Comparison of ENCODE assay signal across 33 cellular contexts in the genomic region with DNA sequence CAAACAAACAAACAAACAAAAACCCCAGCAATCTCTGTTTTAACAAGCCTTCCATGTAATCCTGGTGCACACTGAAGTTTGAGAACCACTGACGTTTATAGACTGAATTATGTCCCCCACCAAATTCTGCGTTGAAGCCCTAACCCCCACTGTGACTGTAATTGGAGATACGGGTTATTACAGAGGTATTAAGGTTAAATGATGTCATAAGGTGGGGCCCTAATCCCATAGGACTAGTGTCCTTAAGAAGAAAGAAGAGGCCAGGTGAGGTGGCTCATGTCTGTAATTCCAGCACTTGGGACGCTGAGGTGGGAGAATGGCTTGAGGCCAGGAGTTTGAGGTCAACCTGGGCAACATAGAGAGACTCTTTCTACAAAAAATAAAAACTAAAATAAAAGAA. TPM values are rescaled to one million over a fixed set of nuclear protein-coding genes. Genes with fewer than 3 reads are reported as not detected.
"Had no signal": no experiment of that assay in that cellular context is flagged by ENCODE, and none has a peak within 500 bp of the region (broad histone marks: within the 10 kb centered on the region; RNA-seq: fewer than 3 reads in every experiment).

No MANE protein-coding gene starts in this region.

- H3K27ac Mint-ChIP-seq: activated CD4-positive, alpha-beta memory T cell treated with anti-CD3 and anti-CD28 coated beads for 36 hours; activated CD4-positive, alpha-beta T cell treated with anti-CD3 and anti-CD28 coated beads for 36 hours; activated CD4-positive, alpha-beta T cell treated with anti-CD3 and anti-CD28 coated beads, Interleukin-2, amount 10 ng/mL, durations not matched to agents 24 days and 14 days; activated CD8-positive, alpha-beta memory T cell treated with anti-CD3 and anti-CD28 coated beads, Interleukin-2, amount 10 ng/mL, durations not matched to agents 7 days and 5 days; activated CD8-positive, alpha-beta T cell treated with anti-CD3 and anti-CD28 coated beads, Interleukin-2, amount 10 ng/mL, durations not matched to agents 7 days and 5 days; activated naive CD4-positive, alpha-beta T cell treated with anti-CD3 and anti-CD28 coated beads, Interleukin-2, amount 10 ng/mL, durations not matched to agents 7 days and 5 days; activated naive CD4-positive, alpha-beta T cell treated with anti-CD3 and anti-CD28 coated beads, Interleukin-2, amount 50 U/mL, for 72 hours; activated naive CD8-positive, alpha-beta T cell treated with anti-CD3 and anti-CD28 coated beads, Interleukin-2, amount 10 ng/mL, durations not matched to agents 7 days and 5 days; activated T-cell treated with anti-CD3 and anti-CD28 coated beads, Interleukin-2, amount 50 U/mL, for 72 hours; brain; effector memory CD8-positive, alpha-beta T cell had no signal

- H3K9me3 ChIP-seq: ascending aorta, breast epithelium, esophagus muscularis mucosa, gastrocnemius medialis, heart left ventricle had no signal

- H3K4me3 ChIP-seq: ascending aorta, breast epithelium, cardiac muscle cell, coronary artery, esophagus muscularis mucosa, gastrocnemius medialis, heart left ventricle had no signal

- H3K36me3 ChIP-seq: ascending aorta, breast epithelium, cardiac muscle cell, esophagus muscularis mucosa, gastrocnemius medialis, heart left ventricle had no signal

- H3K4me1 ChIP-seq: breast epithelium, esophagus muscularis mucosa, foreskin keratinocyte, gastrocnemius medialis had no signal

- DNase-seq: activated CD4-positive, alpha-beta memory T cell treated with anti-CD3 and anti-CD28 coated beads for 36 hours; activated CD4-positive, alpha-beta T cell treated with anti-CD3 and anti-CD28 coated beads for 36 hours; activated CD4-positive, alpha-beta T cell treated with anti-CD3 and anti-CD28 coated beads, Interleukin-2, amount 10 ng/mL, durations not matched to agents 24 days and 14 days; activated CD4-positive, CD25-positive, alpha-beta regulatory T cell; activated CD4-positive, CD25-positive, alpha-beta regulatory T cell treated with anti-CD3 and anti-CD28 coated beads, Interleukin-2, amount 50 U/mL, for 72 hours; activated CD8-positive, alpha-beta memory T cell treated with anti-CD3 and anti-CD28 coated beads, Interleukin-2, amount 10 ng/mL, durations not matched to agents 7 days and 5 days; activated CD8-positive, alpha-beta memory T cell treated with anti-CD3 and anti-CD28 coated beads, Interleukin-2, amount 50 U/mL, for 4 hours; activated CD8-positive, alpha-beta T cell treated with anti-CD3 and anti-CD28 coated beads, Interleukin-2, amount 10 ng/mL, durations not matched to agents 7 days and 5 days; activated gamma-delta T cell; activated naive CD4-positive, alpha-beta T cell; activated naive CD4-positive, alpha-beta T cell treated with anti-CD3 and anti-CD28 coated beads, Interleukin-2, amount 10 ng/mL, durations not matched to agents 7 days and 5 days; activated naive CD8-positive, alpha-beta T cell treated with anti-CD3 and anti-CD28 coated beads, Interleukin-2, amount 10 ng/mL, durations not matched to agents 7 days and 5 days; activated T-cell treated with anti-CD3 and anti-CD28 coated beads, Interleukin-2, amount 50 U/mL, for 1 hour; activated T-cell treated with anti-CD3 and anti-CD28 coated beads, Interleukin-2, amount 50 U/mL, for 72 hours; central memory CD4-positive, alpha-beta T cell; cerebellar nuclear complex; dermis blood vessel endothelial cell; effector CD4-positive, alpha-beta T cell; effector memory CD8-positive, alpha-beta T cell; erythroblast; foreskin keratinocyte; gastrocnemius medialis; glutamatergic neuron; heart left ventricle; T-helper 2 cell had no signal

- H3K27ac ChIP-seq: ascending aorta, breast epithelium, cardiac muscle cell, coronary artery, esophagus muscularis mucosa, foreskin keratinocyte, gastrocnemius medialis, heart left ventricle had no signal

- H3K4me3 Mint-ChIP-seq: activated CD4-positive, alpha-beta memory T cell treated with anti-CD3 and anti-CD28 coated beads for 36 hours; activated CD4-positive, alpha-beta T cell treated with anti-CD3 and anti-CD28 coated beads for 36 hours; activated CD4-positive, alpha-beta T cell treated with anti-CD3 and anti-CD28 coated beads, Interleukin-2, amount 10 ng/mL, durations not matched to agents 24 days and 14 days; activated CD8-positive, alpha-beta memory T cell treated with anti-CD3 and anti-CD28 coated beads, Interleukin-2, amount 10 ng/mL, durations not matched to agents 7 days and 5 days; activated CD8-positive, alpha-beta T cell treated with anti-CD3 and anti-CD28 coated beads, Interleukin-2, amount 10 ng/mL, durations not matched to agents 7 days and 5 days; activated naive CD4-positive, alpha-beta T cell treated with anti-CD3 and anti-CD28 coated beads, Interleukin-2, amount 10 ng/mL, durations not matched to agents 7 days and 5 days; activated naive CD8-positive, alpha-beta T cell treated with anti-CD3 and anti-CD28 coated beads, Interleukin-2, amount 10 ng/mL, durations not matched to agents 7 days and 5 days; activated T-cell treated with anti-CD3 and anti-CD28 coated beads, Interleukin-2, amount 50 U/mL, for 72 hours; brain; effector memory CD8-positive, alpha-beta T cell had no signal

- ATAC-seq: activated CD4-positive, alpha-beta T cell treated with anti-CD3 and anti-CD28 coated beads for 36 hours; activated CD8-positive, alpha-beta memory T cell treated with anti-CD3 and anti-CD28 coated beads, Interleukin-2, amount 10 ng/mL, durations not matched to agents 7 days and 5 days; activated CD8-positive, alpha-beta T cell treated with anti-CD3 and anti-CD28 coated beads, Interleukin-2, amount 10 ng/mL, durations not matched to agents 7 days and 5 days; activated naive CD4-positive, alpha-beta T cell treated with anti-CD3 and anti-CD28 coated beads, Interleukin-2, amount 50 U/mL, for 72 hours; activated T-cell treated with anti-CD3 and anti-CD28 coated beads, Interleukin-2, amount 50 U/mL, for 72 hours; effector memory CD8-positive, alpha-beta T cell; foreskin keratinocyte; gastrocnemius medialis; heart left ventricle had no signal

- H3K9me3 Mint-ChIP-seq: activated CD4-positive, alpha-beta memory T cell treated with anti-CD3 and anti-CD28 coated beads for 36 hours; activated CD4-positive, alpha-beta T cell treated with anti-CD3 and anti-CD28 coated beads, Interleukin-2, amount 10 ng/mL, durations not matched to agents 24 days and 14 days; activated naive CD4-positive, alpha-beta T cell treated with anti-CD3 and anti-CD28 coated beads, Interleukin-2, amount 10 ng/mL, durations not matched to agents 7 days and 5 days; activated naive CD4-positive, alpha-beta T cell treated with anti-CD3 and anti-CD28 coated beads, Interleukin-2, amount 50 U/mL, for 72 hours; activated naive CD8-positive, alpha-beta T cell treated with anti-CD3 and anti-CD28 coated beads, Interleukin-2, amount 10 ng/mL, durations not matched to agents 7 days and 5 days; activated T-cell treated with anti-CD3 and anti-CD28 coated beads, Interleukin-2, amount 50 U/mL, for 72 hours; brain; effector memory CD8-positive, alpha-beta T cell had no signal

- H3K4me1 Mint-ChIP-seq: activated CD4-positive, alpha-beta T cell treated with anti-CD3 and anti-CD28 coated beads for 36 hours; activated naive CD4-positive, alpha-beta T cell treated with anti-CD3 and anti-CD28 coated beads, Interleukin-2, amount 10 ng/mL, durations not matched to agents 7 days and 5 days; activated naive CD8-positive, alpha-beta T cell treated with anti-CD3 and anti-CD28 coated beads, Interleukin-2, amount 10 ng/mL, durations not matched to agents 7 days and 5 days; brain had no signal

- H3K36me3 Mint-ChIP-seq: activated CD4-positive, alpha-beta memory T cell treated with anti-CD3 and anti-CD28 coated beads for 36 hours; activated CD8-positive, alpha-beta memory T cell treated with anti-CD3 and anti-CD28 coated beads, Interleukin-2, amount 10 ng/mL, durations not matched to agents 7 days and 5 days; activated naive CD4-positive, alpha-beta T cell treated with anti-CD3 and anti-CD28 coated beads, Interleukin-2, amount 10 ng/mL, durations not matched to agents 7 days and 5 days; activated naive CD4-positive, alpha-beta T cell treated with anti-CD3 and anti-CD28 coated beads, Interleukin-2, amount 50 U/mL, for 72 hours; activated naive CD8-positive, alpha-beta T cell treated with anti-CD3 and anti-CD28 coated beads, Interleukin-2, amount 10 ng/mL, durations not matched to agents 7 days and 5 days; brain had no signal

RNA-seq across cellular contexts. Expression of a gene that starts 42.4 kb away (rescaled TPM):
- total RNA-seq: activated CD4-positive, alpha-beta T cell treated with anti-CD3 and anti-CD28 coated beads for 36 hours; activated CD8-positive, alpha-beta memory T cell treated with anti-CD3 and anti-CD28 coated beads for 36 hours; activated CD8-positive, alpha-beta memory T cell treated with anti-CD3 and anti-CD28 coated beads, Interleukin-2, amount 10 ng/mL, durations not matched to agents 7 days and 5 days; activated CD8-positive, alpha-beta T cell treated with anti-CD3 and anti-CD28 coated beads, Interleukin-2, amount 10 ng/mL, durations not matched to agents 7 days and 5 days; activated naive CD4-positive, alpha-beta T cell treated with anti-CD3 and anti-CD28 coated beads, Interleukin-2, amount 50 U/mL, for 72 hours; activated naive CD8-positive, alpha-beta T cell treated with anti-CD3 and anti-CD28 coated beads, Interleukin-2, amount 10 ng/mL, durations not matched to agents 7 days and 5 days had no signal

RNA-seq across cellular contexts. Expression of a gene that starts 54.7 kb away (rescaled TPM):
- total RNA-seq: activated CD4-positive, alpha-beta memory T cell treated with anti-CD3 and anti-CD28 coated beads for 36 hours; activated CD4-positive, alpha-beta T cell treated with anti-CD3 and anti-CD28 coated beads for 36 hours; activated CD4-positive, alpha-beta T cell treated with anti-CD3 and anti-CD28 coated beads, Interleukin-2, amount 10 ng/mL, durations not matched to agents 24 days and 14 days; activated CD8-positive, alpha-beta memory T cell treated with anti-CD3 and anti-CD28 coated beads for 36 hours; activated CD8-positive, alpha-beta memory T cell treated with anti-CD3 and anti-CD28 coated beads, Interleukin-2, amount 10 ng/mL, durations not matched to agents 7 days and 5 days; activated CD8-positive, alpha-beta T cell treated with anti-CD3 and anti-CD28 coated beads, Interleukin-2, amount 10 ng/mL, durations not matched to agents 7 days and 5 days; activated naive CD4-positive, alpha-beta T cell treated with anti-CD3 and anti-CD28 coated beads, Interleukin-2, amount 50 U/mL, for 72 hours; activated naive CD8-positive, alpha-beta T cell treated with anti-CD3 and anti-CD28 coated beads, Interleukin-2, amount 10 ng/mL, durations not matched to agents 7 days and 5 days; activated T-cell treated with anti-CD3 and anti-CD28 coated beads, Interleukin-2, amount 50 U/mL, for 72 hours; ascending aorta; cardiac muscle cell; dermis blood vessel endothelial cell; foreskin keratinocyte; heart left ventricle had no signal
